10 cellular contexts compared by ENCODE assay signal in the genomic region with DNA sequence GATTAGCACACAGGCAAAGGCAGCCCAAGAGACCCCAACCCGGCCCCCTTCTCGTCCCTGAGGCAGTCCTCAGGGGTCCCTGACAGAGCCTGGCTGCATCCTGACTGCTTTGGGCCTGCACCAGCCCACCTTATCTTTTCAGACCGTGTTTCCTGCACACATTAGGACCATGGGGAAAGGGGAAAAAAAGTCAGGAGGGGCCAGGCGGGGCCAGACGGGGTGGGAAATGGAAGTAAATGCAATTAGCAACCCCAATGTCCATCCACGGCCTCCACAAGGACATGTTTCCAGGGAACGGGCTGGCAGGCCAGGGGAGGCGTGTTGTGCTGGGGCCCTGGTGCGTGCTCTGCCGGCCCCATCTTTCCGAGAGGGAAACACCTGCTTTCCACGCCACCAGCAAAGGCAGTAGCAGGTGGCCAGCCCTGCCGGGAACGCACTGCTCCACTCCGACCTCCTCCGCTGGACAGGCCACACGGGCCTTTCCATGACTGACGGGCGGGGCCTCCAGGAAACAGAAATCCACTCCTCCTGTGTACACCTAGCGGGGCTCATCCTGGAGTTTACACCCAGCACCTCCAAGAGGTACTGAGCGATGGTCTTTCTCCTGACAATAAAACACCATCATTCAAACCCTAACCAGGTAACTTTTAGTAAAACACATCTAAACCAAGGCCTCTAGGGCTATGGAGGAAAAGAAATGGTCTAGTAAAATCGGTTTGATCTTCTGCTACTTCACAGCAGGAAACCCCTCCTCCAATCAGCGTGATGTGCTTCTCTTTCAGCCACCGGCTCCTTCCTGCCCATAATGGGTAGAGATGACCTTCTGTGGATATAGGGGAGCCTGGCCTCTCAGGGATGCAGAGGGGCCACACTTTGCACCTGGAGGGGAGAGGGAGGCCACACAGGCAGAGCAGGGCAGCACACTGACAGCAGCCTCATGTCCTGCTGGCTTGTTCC. TPM values are rescaled to one million over a fixed set of nuclear protein-coding genes. Genes with fewer than 3 reads are reported as not detected.
DNase-seq lines count a peak whose midpoint lies in the region; ATAC-seq and TF ChIP-seq lines count a peak whose summit lies in the region.
"Had no signal": no experiment of that assay in that cellular context is flagged by ENCODE, and none has a peak within 500 bp of the region (broad histone marks: within the 10 kb centered on the region; RNA-seq: fewer than 3 reads in every experiment).

No MANE protein-coding gene starts in this region.

- peak overlapping the region; percentile 88 for H3K4me3 Mint-ChIP-seq in natural killer cell treated with Interleukin-12 subunit alpha and Interleukin-12 subunit beta and Interleukin-15 and Interleukin-18, amount 100 ng/mL, for 72 hours

- no peak for DNase-seq in AG04449 (ENCODE audit: low read depth, low spot score)
- no peak for DNase-seq in OCI-LY7 (ENCODE audit: low spot score)
- no peak for DNase-seq in natural killer cell treated with Interleukin-12 subunit alpha and Interleukin-12 subunit beta and Interleukin-15 and Interleukin-18, amount 100 ng/mL, for 72 hours (ENCODE audit: low spot score)
- no peak for DNase-seq in stimulated activated naive CD4-positive, alpha-beta T cell (lab: John Stamatoyannopoulos, UW)
- no peak for DNase-seq in stimulated activated CD8-positive, alpha-beta memory T cell treated with anti-CD3 and anti-CD28 coated beads, Interleukin-4, amount 100 ng/mL, for 48 hours
- DNase-seq: DMS53, NCI-H1694 had no signal

- POLR2A ChIA-PET in AG04449 (lab: Yijun Ruan, JAX) (no interaction called here), OCI-LY7 (lab: Charles Lee) (interaction anchor here (0.9 to 13.0 kb wide), 4 partner anchors 11 to 92 kb away, joined by 3 to 178 read pairs (median 58); no protein-coding TSS in a partner anchor)

- H3K9me2 ChIP-seq in OCI-LY7 (ENCODE audit: insufficient read depth, low read length) = no peaks in the 10 kb centered on the region

- peaks cover 13% of the 10 kb centered on the region; the same call in 1 of the 2 replicates for H4K20me1 ChIP-seq in OCI-LY7 (ENCODE audit: insufficient read depth, low read length)

- no peaks in the 10 kb centered on the region for H3K9me3 Mint-ChIP-seq in natural killer cell treated with Interleukin-12 subunit alpha and Interleukin-12 subunit beta and Interleukin-15 and Interleukin-18, amount 100 ng/mL, for 72 hours

- H3K4me3 ChIP-seq in AG04449 (ENCODE audit: low read depth, low read length) (peak overlapping the region; percentile 32), OCI-LY7 (ENCODE audit: low read depth, low read length, poor library complexity, severe bottlenecking) (peak overlapping the region; percentile 57), duodenal mucosa (ENCODE audit: low read depth in 1 of 2, low read length in 2 of 2) (peak overlapping the region; percentile 48 to 55)

- TF ChIP-seq CTCF in AG04449 (IDR thresholded peaks at IDR 0.05; ENCODE audit: insufficient read depth, low read length, missing control alignments) = no peak
- no peak for TF ChIP-seq CTCF in OCI-LY7 (conservative IDR thresholded peaks at IDR 0.05; ENCODE audit: low read length)

- H3K9ac ChIP-seq in duodenal mucosa (ENCODE audit: low read depth in 1 of 2, low read length in 2 of 2) = peak overlapping the region; percentile 36 to 44

- no peaks in the 10 kb centered on the region for H3K27me3 ChIP-seq in duodenal mucosa (ENCODE audit: control insufficient read depth in 1 of 2, insufficient read depth in 2 of 2, low read length in 2 of 2)

- H3K79me2 ChIP-seq in OCI-LY7 (ENCODE audit: insufficient read depth, low read depth, low read length) = peaks cover 94% of the 10 kb centered on the region

- CTCF ChIA-PET in AG04449 (lab: Yijun Ruan, JAX) (interaction anchor here (0.7 to 37.3 kb wide), 5 partner anchors 14 to 143 kb away, joined by 3 to 1375 read pairs (median 81); partner anchors contain the start of genes ARL2, CDC42BPG and EHD1), OCI-LY7 (lab: Charles Lee; ENCODE audit: unreplicated experiment) (interaction anchor here (2.9 kb wide), 1 partner anchor 23 kb away, joined by 16 read pairs; no protein-coding TSS in a partner anchor)

- H3K9me3 ChIP-seq in OCI-LY7 (ENCODE audit: low read length) (no peaks in the 10 kb centered on the region), duodenal mucosa (ENCODE audit: control insufficient read depth in 1 of 2, low read length in 2 of 2) (no peaks in the 10 kb centered on the region)

- no peak overlapping the region for H2AFZ ChIP-seq in OCI-LY7 (ENCODE audit: low read length)

- H3K4me2 ChIP-seq in OCI-LY7 (ENCODE audit: low read length) = peak overlapping the region; percentile 96

- H3K27me3 Mint-ChIP-seq in natural killer cell treated with Interleukin-12 subunit alpha and Interleukin-12 subunit beta and Interleukin-15 and Interleukin-18, amount 100 ng/mL, for 72 hours = no peaks in the 10 kb centered on the region

- no TSS peak for BruUV-seq in OCI-LY7 (replicated peaks; lab: Mats Ljungman, UMichigan)

- H3K4me1 Mint-ChIP-seq in natural killer cell treated with Interleukin-12 subunit alpha and Interleukin-12 subunit beta and Interleukin-15 and Interleukin-18, amount 100 ng/mL, for 72 hours (ENCODE audit: low read depth in 2 of 2) = peaks cover 68 to 75% of the 10 kb centered on the region in 2 donors

- H3K27ac ChIP-seq in OCI-LY7 (ENCODE audit: low read depth, low read length, poor library complexity, severe bottlenecking) (peak overlapping the region; percentile 97), duodenal mucosa (ENCODE audit: low read depth, low read length) (peak overlapping the region; percentile 73)

- H3K4me1 ChIP-seq in OCI-LY7 (ENCODE audit: insufficient read depth, low read length, poor library complexity, severe bottlenecking) = peaks cover 100% of the 10 kb centered on the region
- H3K4me1 ChIP-seq in duodenal mucosa (ENCODE audit: control insufficient read depth in 1 of 2, insufficient read depth in 2 of 2, low read length in 2 of 2) = peaks cover 74 to 75% of the 10 kb centered on the region in 2 donors

- intact Hi-C loops in OCI-LY7 (cut with micrococcal nuclease; ENCODE audit: unreplicated experiment) = no loop called here

- H3K36me3 Mint-ChIP-seq in natural killer cell treated with Interleukin-12 subunit alpha and Interleukin-12 subunit beta and Interleukin-15 and Interleukin-18, amount 100 ng/mL, for 72 hours = peaks cover 15% of the 10 kb centered on the region

- peak overlapping the region; percentile 91 to 94 for H3K27ac Mint-ChIP-seq in natural killer cell treated with Interleukin-12 subunit alpha and Interleukin-12 subunit beta and Interleukin-15 and Interleukin-18, amount 100 ng/mL, for 72 hours

- ATAC-seq in natural killer cell treated with Interleukin-12 subunit alpha and Interleukin-12 subunit beta and Interleukin-15 and Interleukin-18, amount 100 ng/mL, for 72 hours = no peak
- no peak for ATAC-seq in HG02938 (IDR thresholded peaks at IDR 0.05; ENCODE audit: unreplicated experiment)
- ATAC-seq in GM19351 (IDR thresholded peaks at IDR 0.05; ENCODE audit: unreplicated experiment) = no peak

- H3K36me3 ChIP-seq in OCI-LY7 (ENCODE audit: insufficient read depth, low read length) = peaks cover 83% of the 10 kb centered on the region
- peaks cover 13 to 40% of the 10 kb centered on the region in 2 donors for H3K36me3 ChIP-seq in duodenal mucosa (ENCODE audit: control insufficient read depth in 1 of 2, insufficient read depth in 2 of 2, low read length in 2 of 2)

RNA-seq across cellular contexts. Expression of gene EHD1, which starts 7.2 kb away (rescaled TPM):
- 101 and 107 TPM in 2 replicates for total RNA-seq in OCI-LY7 (2014; rRNA removed; shearing (Covaris generic))
- total RNA-seq in OCI-LY7 (2022) = 153 and 177 TPM in 2 replicates
- total RNA-seq in natural killer cell treated with Interleukin-12 subunit alpha and Interleukin-12 subunit beta and Interleukin-15 and Interleukin-18, amount 100 ng/mL, for 72 hours = 100 to 1,000 TPM; 202 to 235 TPM

RNA-seq across cellular contexts. Expression of gene CDC42BPG, which starts 26.7 kb away (rescaled TPM):
- 4.9 TPM in 2 replicates for total RNA-seq in OCI-LY7 (2014; rRNA removed; shearing (Covaris generic))
- 3.5 and 5.1 TPM in 2 replicates for total RNA-seq in OCI-LY7 (2022)
- 1 to 10 TPM in 1 of 2 donors, under 1 TPM in 1; 0.59 to 1.9 TPM for total RNA-seq in natural killer cell treated with Interleukin-12 subunit alpha and Interleukin-12 subunit beta and Interleukin-15 and Interleukin-18, amount 100 ng/mL, for 72 hours

RNA-seq across cellular contexts. Expression of gene ATG2A, which starts 45.8 kb away (rescaled TPM):
- 18.1 and 29.0 TPM in 2 replicates for total RNA-seq in OCI-LY7 (2014; rRNA removed; shearing (Covaris generic))
- 28.2 and 28.7 TPM in 2 replicates for total RNA-seq in OCI-LY7 (2022)
- 10 to 100 TPM; 24.1 to 31.9 TPM for total RNA-seq in natural killer cell treated with Interleukin-12 subunit alpha and Interleukin-12 subunit beta and Interleukin-15 and Interleukin-18, amount 100 ng/mL, for 72 hours

RNA-seq across cellular contexts. Expression of gene PPP2R5B, which starts 53.3 kb away (rescaled TPM):
- 8.6 and 8.8 TPM in 2 replicates for total RNA-seq in OCI-LY7 (2014; rRNA removed; shearing (Covaris generic))
- total RNA-seq in OCI-LY7 (2022) = 13.3 and 16.2 TPM in 2 replicates
- 10 to 100 TPM; 32.6 to 35.6 TPM for total RNA-seq in natural killer cell treated with Interleukin-12 subunit alpha and Interleukin-12 subunit beta and Interleukin-15 and Interleukin-18, amount 100 ng/mL, for 72 hours
